ENCODE assay signal across 9 cellular contexts in genomic region chr7:141158562-141158961, GRCh38.
DNase-seq lines count a peak whose midpoint lies in the region; ATAC-seq and TF ChIP-seq lines count a peak whose summit lies in the region.
"Had no signal": no experiment of that assay in that cellular context is flagged by ENCODE, and none has a peak within 500 bp of the region (broad histone marks: within the 10 kb centered on the region; RNA-seq: fewer than 3 reads in every experiment).

No MANE protein-coding gene starts in this region.

- no peak for TF ChIP-seq POLR2A in upper lobe of left lung (IDR thresholded peaks at IDR 0.05)

- H3K36me3 ChIP-seq in upper lobe of left lung: no peaks in the 10 kb centered on the region

- H3K4me3 ChIP-seq in fibroblast of mammary gland (ENCODE audit: control insufficient read depth, low read depth, low read length) (no peak overlapping the region), upper lobe of left lung (no peak overlapping the region)

- CTCF ChIA-PET in activated CD4-positive, alpha-beta memory T cell treated with anti-CD3 and anti-CD28 coated beads for 36 hours (lab: Charles Lee): no interaction called here
- CTCF ChIA-PET in activated CD4-positive, alpha-beta memory T cell treated with anti-CD3 and anti-CD28 coated beads, Interleukin-2, amount 10 ng/mL, durations not matched to agents 7 days and 5 days (lab: Charles Lee): no interaction called here

- H3K27ac Mint-ChIP-seq in activated CD4-positive, alpha-beta memory T cell treated with anti-CD3 and anti-CD28 coated beads for 36 hours: no peak overlapping the region
- H3K27ac Mint-ChIP-seq in activated CD4-positive, alpha-beta memory T cell treated with anti-CD3 and anti-CD28 coated beads, Interleukin-2, amount 10 ng/mL, durations not matched to agents 7 days and 5 days: no peak overlapping the region

- TF ChIP-seq EP300 in upper lobe of left lung (IDR thresholded peaks at IDR 0.05): no peak

- ATAC-seq in upper lobe of left lung (ENCODE audit: low FRiP score in 2 of 2): peak; percentile 34 to 88
- no peak for ATAC-seq in GM21717 (IDR thresholded peaks at IDR 0.05; ENCODE audit: unreplicated experiment)

- no peak for TF ChIP-seq CTCF in fibroblast of mammary gland (conservative IDR thresholded peaks at IDR 0.05; ENCODE audit: control insufficient read depth, insufficient read depth, low read depth, low read length)
- no peak for TF ChIP-seq CTCF in upper lobe of left lung (IDR thresholded peaks at IDR 0.05)

- H3K4me1 ChIP-seq in upper lobe of left lung: no peaks in the 10 kb centered on the region

- no peaks in the 10 kb centered on the region for H3K36me3 Mint-ChIP-seq in activated CD4-positive, alpha-beta memory T cell treated with anti-CD3 and anti-CD28 coated beads for 36 hours
- H3K36me3 Mint-ChIP-seq in activated CD4-positive, alpha-beta memory T cell treated with anti-CD3 and anti-CD28 coated beads, Interleukin-2, amount 10 ng/mL, durations not matched to agents 7 days and 5 days (ENCODE audit: low read depth): no peaks in the 10 kb centered on the region
- H3K36me3 Mint-ChIP-seq: CD4-positive, CD25-positive, alpha-beta regulatory T cell had no signal

- no peaks in the 10 kb centered on the region for H3K4me1 Mint-ChIP-seq in activated CD4-positive, alpha-beta memory T cell treated with anti-CD3 and anti-CD28 coated beads for 36 hours (ENCODE audit: low read depth)
- H3K4me1 Mint-ChIP-seq in activated CD4-positive, alpha-beta memory T cell treated with anti-CD3 and anti-CD28 coated beads, Interleukin-2, amount 10 ng/mL, durations not matched to agents 7 days and 5 days: peaks cover 15% of the 10 kb centered on the region
- H3K4me1 Mint-ChIP-seq: CD4-positive, CD25-positive, alpha-beta regulatory T cell had no signal

- no peak overlapping the region for H3K27ac ChIP-seq in upper lobe of left lung

- DNase-seq in activated CD4-positive, alpha-beta memory T cell treated with anti-CD3 and anti-CD28 coated beads for 36 hours: peak; percentile 20
- DNase-seq in activated CD4-positive, alpha-beta memory T cell treated with anti-CD3 and anti-CD28 coated beads, Interleukin-2, amount 10 ng/mL, durations not matched to agents 7 days and 5 days: no peak
- DNase-seq in NCI-H226: peak; percentile 97
- peak; percentile 98 for DNase-seq in fibroblast of mammary gland (ENCODE audit: low read depth)
- peak in 1 of 2 donors; percentile 30 for DNase-seq in upper lobe of left lung
- no peak for DNase-seq in amygdala (lab: John Stamatoyannopoulos, UW)
- no peak for DNase-seq in globus pallidus (ENCODE audit: low spot score)
- DNase-seq: CD4-positive, CD25-positive, alpha-beta regulatory T cell had no signal

- POLR2A ChIA-PET in activated CD4-positive, alpha-beta memory T cell treated with anti-CD3 and anti-CD28 coated beads for 36 hours (lab: Charles Lee): no interaction called here
- POLR2A ChIA-PET in activated CD4-positive, alpha-beta memory T cell treated with anti-CD3 and anti-CD28 coated beads, Interleukin-2, amount 10 ng/mL, durations not matched to agents 7 days and 5 days (lab: Charles Lee): no interaction called here

- no peak overlapping the region for H3K4me3 Mint-ChIP-seq in activated CD4-positive, alpha-beta memory T cell treated with anti-CD3 and anti-CD28 coated beads for 36 hours
- no peak overlapping the region for H3K4me3 Mint-ChIP-seq in activated CD4-positive, alpha-beta memory T cell treated with anti-CD3 and anti-CD28 coated beads, Interleukin-2, amount 10 ng/mL, durations not matched to agents 7 days and 5 days
- H3K4me3 Mint-ChIP-seq: CD4-positive, CD25-positive, alpha-beta regulatory T cell had no signal

- 54 to 63% methylated on average over 4 of the region's 4 CpGs for WGBS in upper lobe of left lung, 2 donors

- no peaks in the 10 kb centered on the region for H3K27me3 ChIP-seq in upper lobe of left lung

- no peaks in the 10 kb centered on the region for H3K9me3 Mint-ChIP-seq in activated CD4-positive, alpha-beta memory T cell treated with anti-CD3 and anti-CD28 coated beads for 36 hours
- H3K9me3 Mint-ChIP-seq in activated CD4-positive, alpha-beta memory T cell treated with anti-CD3 and anti-CD28 coated beads, Interleukin-2, amount 10 ng/mL, durations not matched to agents 7 days and 5 days: peaks cover 2% of the 10 kb centered on the region

- intact Hi-C loops in activated CD4-positive, alpha-beta memory T cell treated with anti-CD3 and anti-CD28 coated beads for 36 hours (cut with micrococcal nuclease): no loop called here

- no peaks in the 10 kb centered on the region for H3K9me3 ChIP-seq in upper lobe of left lung

- no peaks in the 10 kb centered on the region for H3K27me3 Mint-ChIP-seq in activated CD4-positive, alpha-beta memory T cell treated with anti-CD3 and anti-CD28 coated beads for 36 hours
- peaks cover 2% of the 10 kb centered on the region for H3K27me3 Mint-ChIP-seq in activated CD4-positive, alpha-beta memory T cell treated with anti-CD3 and anti-CD28 coated beads, Interleukin-2, amount 10 ng/mL, durations not matched to agents 7 days and 5 days
- H3K27me3 Mint-ChIP-seq: CD4-positive, CD25-positive, alpha-beta regulatory T cell had no signal

Comparison
In these comparisons a context has a peak if more than half of its experiments do, and no peak if none do; other contexts are left out.
1. DNase-seq: peak in activated CD4-positive, alpha-beta memory T cell treated with anti-CD3 and anti-CD28 coated beads for 36 hours (single experiment), NCI-H226 (single experiment) and fibroblast of mammary gland (single experiment); none in activated CD4-positive, alpha-beta memory T cell treated with anti-CD3 and anti-CD28 coated beads, Interleukin-2, amount 10 ng/mL, durations not matched to agents 7 days and 5 days (single experiment), amygdala (0 of 56) and globus pallidus (single experiment).